8 cellular contexts compared by ENCODE assay signal in the genomic region with DNA sequence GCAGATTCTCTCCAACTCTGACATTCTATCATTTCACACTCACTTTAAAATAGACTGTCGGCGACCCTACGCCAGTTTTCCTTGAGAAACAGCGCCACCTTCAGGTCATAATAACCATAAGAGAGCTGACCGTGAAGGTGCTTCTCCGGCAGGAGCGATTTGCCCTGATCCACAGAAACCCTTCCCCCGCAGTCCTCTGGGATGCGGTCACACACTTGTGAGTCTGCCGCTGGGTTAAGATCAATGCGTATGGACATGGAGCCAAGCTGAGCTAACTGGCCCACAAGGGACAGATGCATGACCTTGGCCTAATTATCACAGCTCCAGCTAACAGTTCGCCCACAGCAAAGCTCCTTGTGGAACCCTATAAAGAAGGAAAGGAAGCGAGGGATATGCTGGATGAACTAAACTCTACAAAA. TPM values are rescaled to one million over a fixed set of nuclear protein-coding genes. Genes with fewer than 3 reads are reported as not detected.
DNase-seq lines count a peak whose midpoint lies in the region; ATAC-seq, FAIRE-seq and TF ChIP-seq lines count a peak whose summit lies in the region.

No MANE protein-coding gene starts in this region.

- TF ChIP-seq CTCF in 22Rv1 (IDR thresholded peaks at IDR 0.05) (peak; percentile 85), GM12872 (IDR thresholded peaks at IDR 0.05; ENCODE audit: insufficient read depth, low read depth, low read length) (peak; percentile 72), kidney (IDR thresholded peaks at IDR 0.05; ENCODE audit: borderline replicate concordance, extremely low read depth, insufficient read depth) (peak; percentile 83)

- no peak overlapping the region for H3K4me3 ChIP-seq in kidney (ENCODE audit: low read length in 2 of 2)

- DNase-seq in NCI-H2029 (lab: John Stamatoyannopoulos, UW) (peak; percentile 73), UCSD-AML1 (lab: John Stamatoyannopoulos, UW; ENCODE audit: unreplicated experiment) (peak; percentile 40), kidney (no peak)
- DNase-seq in central memory CD4-positive, alpha-beta T cell, result peak; percentile 41
- DNase-seq in stimulated activated CD4-positive, alpha-beta T cell treated with anti-CD3 and anti-CD28 coated beads, Interleukin-1b, Interleukin-23, amount 100 ng/mL, for 48 hours, result peak; percentile 43

- H3K4me1 ChIP-seq in kidney (ENCODE audit: control insufficient read depth in 1 of 2, insufficient read depth in 1 of 2, low read depth in 1 of 2, low read length in 2 of 2), result peaks cover 0 to 2% of the 10 kb centered on the region in 2 donors

- no peak for FAIRE-seq in kidney (lab: Jason Lieb, UNC)

- no peaks in the 10 kb centered on the region for H3K9me3 ChIP-seq in kidney (ENCODE audit: control insufficient read depth in 1 of 2, low read length in 2 of 2)

- no peaks in the 10 kb centered on the region for H3K36me3 ChIP-seq in kidney (ENCODE audit: control insufficient read depth in 1 of 2, insufficient read depth in 2 of 2, low read length in 2 of 2)

- H3K27ac ChIP-seq in 22Rv1 (no peak overlapping the region), kidney (ENCODE audit: low read depth in 2 of 2, low read length in 2 of 2) (no peak overlapping the region)

- no peak for ATAC-seq in GM21367 (IDR thresholded peaks at IDR 0.05; ENCODE audit: unreplicated experiment)

- no peak overlapping the region for H3K9ac ChIP-seq in kidney (ENCODE audit: low read length in 2 of 2)

- intact Hi-C loops in kidney (cut with DNase I), result no loop called here

RNA-seq across cellular contexts. Expression of a gene that starts 32.8 kb away (rescaled TPM):
- 56.5 TPM for total RNA-seq in kidney
- polyA plus RNA-seq in kidney (ENCODE audit: insufficient read depth, low read depth, low replicate concordance), result 14.8 TPM
